ENCODE assay signal across 13 cellular contexts in the genomic region with DNA sequence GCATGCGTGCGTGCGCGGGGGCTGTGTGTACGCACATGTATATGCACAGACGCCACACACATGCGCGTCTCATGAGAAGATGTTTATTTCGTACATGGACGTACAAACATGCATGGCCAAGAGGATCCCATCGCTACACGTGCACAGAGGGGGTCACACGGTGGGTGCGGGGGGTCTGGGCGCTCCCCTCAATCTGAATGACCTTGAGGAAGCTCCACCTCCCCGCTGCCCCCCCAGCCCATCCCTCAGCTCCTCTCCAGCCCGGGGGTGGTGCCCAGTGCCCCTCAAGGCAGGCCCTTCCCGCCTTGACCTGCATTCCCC. TPM values are rescaled to one million over a fixed set of nuclear protein-coding genes. Genes with fewer than 3 reads are reported as not detected.
DNase-seq lines count a peak whose midpoint lies in the region; ATAC-seq and TF ChIP-seq lines count a peak whose summit lies in the region.
"Had no signal": no experiment of that assay in that cellular context is flagged by ENCODE, and none has a peak within 500 bp of the region (broad histone marks: within the 10 kb centered on the region; RNA-seq: fewer than 3 reads in every experiment).

No MANE protein-coding gene starts in this region.

- TF ChIP-seq POLR2A in adrenal gland (IDR thresholded peaks at IDR 0.05): no peak

- no peak for ATAC-seq in CD8-positive, alpha-beta T cell
- no peak for ATAC-seq in WTC11
- no peak for ATAC-seq in GM21515 (IDR thresholded peaks at IDR 0.05; ENCODE audit: unreplicated experiment)
- no peak for ATAC-seq in HG02840 (IDR thresholded peaks at IDR 0.05; ENCODE audit: low FRiP score, unreplicated experiment)
- ATAC-seq in GM18517 (IDR thresholded peaks at IDR 0.05; ENCODE audit: unreplicated experiment): no peak

- no peaks in the 10 kb centered on the region for H3K9me3 ChIP-seq in CD8-positive, alpha-beta T cell (ENCODE audit: low read length)
- no peaks in the 10 kb centered on the region for H3K9me3 ChIP-seq in hepatocyte (ENCODE audit: low read depth)
- no peaks in the 10 kb centered on the region for H3K9me3 ChIP-seq in adrenal gland (replicated peaks in 1 of 3)
- H3K9me3 ChIP-seq: pancreas had no signal

- CTCF ChIA-PET in CD8-positive, alpha-beta T cell (lab: Charles Lee): no interaction called here
- CTCF ChIA-PET in WTC11 (lab: Charles Lee): interaction anchor here (0.6 to 1.6 kb wide), 4 partner anchors 12 to 249 kb away, joined by 3 to 11 read pairs (median 4); no protein-coding TSS in a partner anchor

- H3K4me1 ChIP-seq in CD8-positive, alpha-beta T cell (ENCODE audit: insufficient read depth, low read length): peaks cover 5% of the 10 kb centered on the region
- H3K4me1 ChIP-seq in hepatocyte (ENCODE audit: insufficient read depth): peaks cover 12% of the 10 kb centered on the region
- H3K4me1 ChIP-seq in rectal smooth muscle tissue (ENCODE audit: control insufficient read depth, insufficient read depth, low read length): peaks cover 6% of the 10 kb centered on the region
- H3K4me1 ChIP-seq in adrenal gland (replicated peaks in 1 of 2): peaks cover 19 to 23% of the 10 kb centered on the region in 2 donors
- H3K4me1 ChIP-seq: pancreas had no signal

- H4K20me1 ChIP-seq in hepatocyte (ENCODE audit: insufficient read depth, poor library complexity, severe bottlenecking): peaks cover 8% of the 10 kb centered on the region

- no peak overlapping the region for H3K27ac Mint-ChIP-seq in CD8-positive, alpha-beta T cell
- H3K27ac Mint-ChIP-seq in WTC11: peak overlapping the region; percentile 88

- H3K36me3 ChIP-seq in CD8-positive, alpha-beta T cell (ENCODE audit: insufficient read depth, low read length): no peaks in the 10 kb centered on the region
- H3K36me3 ChIP-seq in hepatocyte (replicated peaks; ENCODE audit: insufficient read depth, low read depth) (no peaks in the 10 kb centered on the region), rectal smooth muscle tissue (ENCODE audit: control insufficient read depth, insufficient read depth, low read length) (peaks cover 4% of the 10 kb centered on the region), adrenal gland (replicated peaks in 1 of 2) (peaks cover 0 to 3% of the 10 kb centered on the region in 2 donors)

- H3K36me3 Mint-ChIP-seq in CD8-positive, alpha-beta T cell: peaks cover 5% of the 10 kb centered on the region
- peaks cover 10% of the 10 kb centered on the region; the same call in 1 of the 2 replicates for H3K36me3 Mint-ChIP-seq in WTC11

- H3K4me3 Mint-ChIP-seq in CD8-positive, alpha-beta T cell: peak overlapping the region; percentile 63
- peak overlapping the region; percentile 71 for H3K4me3 Mint-ChIP-seq in WTC11

- peaks cover 6% of the 10 kb centered on the region for H3K4me1 Mint-ChIP-seq in CD8-positive, alpha-beta T cell (ENCODE audit: low read depth)
- H3K4me1 Mint-ChIP-seq in WTC11: peaks cover 3% of the 10 kb centered on the region; the same call in 1 of the 2 replicates

- H3K9me3 Mint-ChIP-seq in CD8-positive, alpha-beta T cell: no peaks in the 10 kb centered on the region
- no peaks in the 10 kb centered on the region for H3K9me3 Mint-ChIP-seq in WTC11

- intact Hi-C loops in CD8-positive, alpha-beta T cell (cut with DNase I, micrococcal nuclease): no loop called here
- intact Hi-C loops in adrenal gland (cut with DNase I): no loop called here

- TF ChIP-seq CTCF in CD8-positive, alpha-beta T cell (IDR thresholded peaks at IDR 0.05): no peak
- TF ChIP-seq CTCF in WTC11 (IDR thresholded peaks at IDR 0.05) (no peak), hepatocyte (IDR thresholded peaks at IDR 0.05; ENCODE audit: poor library complexity) (no peak), adrenal gland (IDR thresholded peaks at IDR 0.05) (no peak)

- no peaks in the 10 kb centered on the region for H3K27me3 ChIP-seq in CD8-positive, alpha-beta T cell (ENCODE audit: insufficient read depth, low read length)
- H3K27me3 ChIP-seq in hepatocyte (no peaks in the 10 kb centered on the region), rectal smooth muscle tissue (ENCODE audit: control insufficient read depth, insufficient read depth, low read length) (no peaks in the 10 kb centered on the region), adrenal gland (no peaks in the 10 kb centered on the region)
- H3K27me3 ChIP-seq: pancreas had no signal

- no peak overlapping the region for H3K4me3 ChIP-seq in CD8-positive, alpha-beta T cell (ENCODE audit: low read depth, low read length)
- H3K4me3 ChIP-seq in hepatocyte (no peak overlapping the region), rectal smooth muscle tissue (ENCODE audit: low read length) (peak overlapping the region; percentile 68), adrenal gland (peak overlapping the region in 1 of 4 donors; percentile 87)

- no peaks in the 10 kb centered on the region for H3K79me2 ChIP-seq in hepatocyte

- WGBS in hepatocyte (ENCODE audit: low lambda C conversion rate, missing lambda C conversion rate): 91% methylated on average over 17 of the region's 18 CpGs
- WGBS in adrenal gland, 4 donors: 73 to 91% (median 77%) methylated on average over 12 to 18 of the region's 18 CpGs

- no peak for DNase-seq in CD8-positive, alpha-beta T cell
- DNase-seq in WTC11 (ENCODE audit: low spot score): no peak
- no peak for DNase-seq in hepatocyte (ENCODE audit: low spot score)
- DNase-seq in adrenal gland: no peak
- DNase-seq: activated T-cell treated with anti-CD3 and anti-CD28 coated beads, Interleukin-2, amount 50 U/mL, for 1 hour; Calu3; OCI-M1; T-helper 9 cell had no signal

- no peaks in the 10 kb centered on the region for H3K9me2 ChIP-seq in hepatocyte (replicated peaks; ENCODE audit: insufficient read depth)

- H3K4me2 ChIP-seq in hepatocyte: peak overlapping the region; percentile 88

- H3K9ac ChIP-seq in rectal smooth muscle tissue (ENCODE audit: low read length): no peak overlapping the region

- H3K27ac ChIP-seq in CD8-positive, alpha-beta T cell (ENCODE audit: low read depth, low read length): no peak overlapping the region
- H3K27ac ChIP-seq in hepatocyte: no peak overlapping the region
- no peak overlapping the region for H3K27ac ChIP-seq in rectal smooth muscle tissue (ENCODE audit: low read depth, low read length)
- peak overlapping the region in 1 of 5 donors; percentile 61 for H3K27ac ChIP-seq in adrenal gland
- H3K27ac ChIP-seq: pancreas had no signal

- POLR2A ChIA-PET in CD8-positive, alpha-beta T cell (lab: Charles Lee): no interaction called here
- POLR2A ChIA-PET in WTC11 (lab: Charles Lee): no interaction called here

- H3K27me3 Mint-ChIP-seq in CD8-positive, alpha-beta T cell (ENCODE audit: low read depth): no peaks in the 10 kb centered on the region
- no peaks in the 10 kb centered on the region for H3K27me3 Mint-ChIP-seq in WTC11 (ENCODE audit: low read depth)

- H2AFZ ChIP-seq in hepatocyte: no peak overlapping the region

TF ChIP-seq in WTC11, 78 proteins besides CTCF, POLR2A, EP300 and RAD21:
- TF ChIP-seq, protein P1, sequence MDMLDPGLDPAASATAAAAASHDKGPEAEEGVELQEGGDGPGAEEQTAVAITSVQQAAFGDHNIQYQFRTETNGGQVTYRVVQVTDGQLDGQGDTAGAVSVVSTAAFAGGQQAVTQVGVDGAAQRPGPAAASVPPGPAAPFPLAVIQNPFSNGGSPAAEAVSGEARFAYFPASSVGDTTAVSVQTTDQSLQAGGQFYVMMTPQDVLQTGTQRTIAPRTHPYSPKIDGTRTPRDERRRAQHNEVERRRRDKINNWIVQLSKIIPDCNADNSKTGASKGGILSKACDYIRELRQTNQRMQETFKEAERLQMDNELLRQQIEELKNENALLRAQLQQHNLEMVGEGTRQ (CRISPR knock-in tag; IDR thresholded peaks at IDR 0.05): no peak

RNA-seq across cellular contexts. Expression of a gene that starts 1.5 kb away (rescaled TPM):
- 1 to 10 TPM; 1.0 to 1.3 TPM for total RNA-seq in CD8-positive, alpha-beta T cell
- 6.6 to 8.8 TPM (median 8.0 TPM) in 3 replicates for total RNA-seq in WTC11 (2021)
- 4.3 and 6.2 TPM in 2 replicates for total RNA-seq in hepatocyte
- polyA plus RNA-seq in hepatocyte: 2.1 and 2.6 TPM in 2 replicates
- 1 to 10 TPM in 7 of 8 donors, under 1 TPM in 1; 0.95 to 7.0 (median 3.2) TPM for total RNA-seq in adrenal gland
- 10 to 100 TPM in 1 of 3 donors, 1 to 10 TPM in 1, not detected in 1; 5.5 to 12.4 TPM for polyA plus RNA-seq in adrenal gland

RNA-seq across cellular contexts. Expression of a gene that starts 27.0 kb away (rescaled TPM):
- total RNA-seq in CD8-positive, alpha-beta T cell: 10 to 100 TPM; 27.0 to 29.6 TPM
- total RNA-seq in WTC11 (2021): 56.1 to 71.2 TPM (median 58.7 TPM) in 3 replicates
- 15.5 and 16.7 TPM in 2 replicates for total RNA-seq in hepatocyte
- 46.7 and 49.4 TPM in 2 replicates for polyA plus RNA-seq in hepatocyte
- total RNA-seq in adrenal gland: 10 to 100 TPM; 16.9 to 46.3 (median 28.7) TPM
- polyA plus RNA-seq in adrenal gland: 10 to 100 TPM in 2 of 3 donors, 1 to 10 TPM in 1; 7.8 to 40.7 (median 25.1) TPM

RNA-seq across cellular contexts. Expression of a gene that starts 35.7 kb away (rescaled TPM):
- total RNA-seq in CD8-positive, alpha-beta T cell: 10 to 100 TPM; 86.8 to 87.9 TPM
- total RNA-seq in WTC11 (2021) (150 to 158 TPM (median 150 TPM) in 3 replicates), hepatocyte (75.7 and 85.0 TPM in 2 replicates), adrenal gland (100 to 1,000 TPM in 5 of 8 donors, 10 to 100 TPM in 3; 87.7 to 219 (median 110) TPM)
- polyA plus RNA-seq in hepatocyte (192 and 203 TPM in 2 replicates), adrenal gland (100 to 1,000 TPM in 2 of 3 donors, 10 to 100 TPM in 1; 84.2 to 132 (median 108) TPM)
